ENCODE assay signal across 23 cellular contexts in genomic region chr13:49622174-49622946, GRCh38. TPM values are rescaled to one million over a fixed set of nuclear protein-coding genes. Genes with fewer than 3 reads are reported as not detected.
DNase-seq lines count a peak whose midpoint lies in the region; ATAC-seq and TF ChIP-seq lines count a peak whose summit lies in the region.
"Had no signal": no experiment of that assay in that cellular context is flagged by ENCODE, and none has a peak within 500 bp of the region (broad histone marks: within the 10 kb centered on the region; RNA-seq: fewer than 3 reads in every experiment).

No MANE protein-coding gene starts in this region.

- H3K27ac ChIP-seq in HEK293 (ENCODE audit: extremely low read depth, low read depth, low read length) (no peak overlapping the region), right atrium auricular region (peak overlapping the region; percentile 73 to 88)
- H3K27ac ChIP-seq: SJSA1 had no signal

- H3K36me3 ChIP-seq in HEK293 (ENCODE audit: control insufficient read depth in 2 of 2, insufficient read depth in 1 of 2, low read length in 2 of 2) (no peaks in the 10 kb centered on the region), right atrium auricular region (no peaks in the 10 kb centered on the region)
- H3K36me3 ChIP-seq: MG63, SJSA1 had no signal

- CTCF ChIA-PET in HEK293 (lab: Yijun Ruan, JAX): interaction anchor here (0.6 kb wide), 1 partner anchor 17 kb away, joined by 3 read pairs; no protein-coding TSS in a partner anchor

- peak; percentile 35 for DNase-seq in amniotic epithelial cell (ENCODE audit: low read depth)
- no peak for DNase-seq in Right ventricle myocardium superior
- peak; percentile 66 for DNase-seq in right atrium auricular region (ENCODE audit: low spot score)
- DNase-seq in NCI-H1417 treated with DMSO at 0.1 percent for 48 hours (lab: John Stamatoyannopoulos, UW): no peak
- DNase-seq in KBM-7: no peak
- DNase-seq: CD4-positive, CD25-positive, alpha-beta regulatory T cell; COR-L47; DMS79; H7; HFFc6; MG63; NCI-H1092; NCI-H146; NCI-H2029; NCI-H2227 treated with DMSO at 0.1 percent for 48 hours; NCI-H510A; NCI-H748 treated with DMSO at 0.1 percent for 48 hours; NK-92 treated with Interleukin-12 subunit alpha and Interleukin-12 subunit beta, amount 100 ng/mL, for 24 hours had no signal

- H3K9me3 ChIP-seq in HEK293 (ENCODE audit: control insufficient read depth, insufficient read depth, low read depth, low read length): no peaks in the 10 kb centered on the region
- no peaks in the 10 kb centered on the region for H3K9me3 ChIP-seq in right atrium auricular region
- H3K9me3 ChIP-seq: MG63, SJSA1 had no signal

- in situ Hi-C loops in KBM-7 (cut with MboI; ENCODE audit: low pct_unique_long_range_greater_than_20kb, low sequenced_read_pairs): loop anchor here (25.0 kb wide), 1 partner anchor 310 kb away; no protein-coding TSS in a partner anchor

- peak; percentile 86 for ATAC-seq in Right ventricle myocardium superior (ENCODE audit: poor library complexity)
- ATAC-seq in GM18519 (IDR thresholded peaks at IDR 0.05; ENCODE audit: low FRiP score, unreplicated experiment): no peak
- ATAC-seq: Panc1 had no signal

- H3K27me3 ChIP-seq in right atrium auricular region: no peaks in the 10 kb centered on the region
- H3K27me3 ChIP-seq: MG63, SJSA1 had no signal

- no peaks in the 10 kb centered on the region for H3K4me1 ChIP-seq in HEK293 (ENCODE audit: control insufficient read depth, insufficient read depth, low read length)
- peaks cover 0 to 19% of the 10 kb centered on the region in 2 donors for H3K4me1 ChIP-seq in right atrium auricular region
- H3K4me1 ChIP-seq: SJSA1 had no signal

- intact Hi-C loops in Right ventricle myocardium superior (cut with DNase I): no loop called here

- no peak overlapping the region for H3K4me3 ChIP-seq in HEK293 (ENCODE audit: low read depth, low read length)
- no peak overlapping the region for H3K4me3 ChIP-seq in right atrium auricular region
- H3K4me3 ChIP-seq: MG63, SJSA1 had no signal

- POLR2A ChIA-PET in HEK293 (lab: Yijun Ruan, JAX): no interaction called here

- TF ChIP-seq CTCF in HEK293 (tag by site-specific recombination; IDR thresholded peaks at IDR 0.05) (no peak), right atrium auricular region (IDR thresholded peaks at IDR 0.05) (no peak)

TF ChIP-seq in HEK293, 187 proteins besides CTCF, POLR2A, EP300 and RAD21:
- TF ChIP-seq ZNF138 (tag by site-specific recombination; IDR thresholded peaks at IDR 0.05; ENCODE audit: borderline replicate concordance): no peak
- no peak for TF ChIP-seq ZNF560 (tag by site-specific recombination; IDR thresholded peaks at IDR 0.05; ENCODE audit: borderline replicate concordance)
- peak; percentile 88 for TF ChIP-seq ZNF121 (tag by site-specific recombination; IDR thresholded peaks at IDR 0.05)
- no peak for TF ChIP-seq PRDM10 (tag by site-specific recombination; IDR thresholded peaks at IDR 0.05)

RNA-seq across cellular contexts. Expression of gene ARL11, which starts 5.9 kb away (rescaled TPM):
- total RNA-seq in Right ventricle myocardium superior (0.38 TPM), right atrium auricular region (under 1 TPM; 0.19 to 0.63 TPM)
- total RNA-seq: HFFc6, LHCN-M2 had no signal

RNA-seq across cellular contexts. Expression of gene RCBTB1, which starts 37.0 kb away (rescaled TPM):
- total RNA-seq in Right ventricle myocardium superior: 21.0 TPM
- total RNA-seq in right atrium auricular region: 10 to 100 TPM in 1 of 2 donors, 1 to 10 TPM in 1; 8.9 to 19.6 TPM

Comparison
In these comparisons a context has a peak if more than half of its experiments do, and no peak if none do; other contexts are left out.
1. DNase-seq: peak in amniotic epithelial cell (single experiment) and right atrium auricular region (single experiment); none in Right ventricle myocardium superior (single experiment), NCI-H1417 treated with DMSO at 0.1 percent for 48 hours (single experiment) and KBM-7 (single experiment).